34 cellular contexts compared by ENCODE assay signal in the genomic region with DNA sequence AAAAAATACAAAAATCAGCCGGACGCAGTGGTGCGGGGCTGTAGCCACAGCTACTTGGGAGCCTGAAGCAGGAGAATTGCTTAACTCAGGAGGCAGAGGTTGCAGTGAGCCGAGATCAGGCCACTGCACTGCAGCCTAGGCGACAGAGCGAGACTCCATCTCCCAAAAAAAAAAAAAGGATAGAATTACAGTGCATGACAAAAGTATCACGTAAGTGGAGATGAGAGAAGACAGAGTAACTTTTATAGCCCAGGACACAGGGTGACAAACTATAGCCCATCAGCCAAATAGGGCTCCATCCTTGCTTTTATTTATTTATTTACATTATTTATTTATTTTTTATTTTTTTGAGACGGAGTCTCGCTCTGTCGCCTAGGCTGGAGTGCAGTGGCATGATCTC.
"Had no signal": no experiment of that assay in that cellular context is flagged by ENCODE, and none has a peak within 500 bp of the region (broad histone marks: within the 10 kb centered on the region; RNA-seq: fewer than 3 reads in every experiment).

No MANE protein-coding gene starts in this region.

- H3K9me3 ChIP-seq: MG63 had no signal

- H3K4me3 ChIP-seq: MG63 had no signal

- H3K27me3 ChIP-seq: MG63 had no signal

- DNase-seq: Karpas-422, Kasumi-1, MG63, MM.1S, MV-4-11, NCI-H1048, NCI-H1092, NCI-H1092 treated with DMSO at 0.1 percent for 48 hours, NCI-H1105, NCI-H1105 treated with DMSO at 0.1 percent for 48 hours, NCI-H1417, NCI-H1417 treated with DMSO at 0.1 percent for 48 hours, NCI-H1436, NCI-H1436 treated with DMSO at 0.1 percent for 48 hours, NCI-H146, NCI-H1694, NCI-H1694 treated with DMSO at 0.1 percent for 48 hours, NCI-H187, NCI-H187 treated with DMSO at 0.1 percent for 48 hours, NCI-H1930, NCI-H2029, NCI-H2029 treated with DMSO at 0.1 percent for 48 hours, NCI-H2081, NCI-H2081 treated with DMSO at 0.1 percent for 48 hours, NCI-H2107, NCI-H2171, NCI-H2171 treated with DMSO at 0.1 percent for 48 hours, NCI-H2227 treated with DMSO at 0.1 percent for 48 hours, NCI-H226, NCI-H345, NCI-H446, NCI-H446 treated with DMSO at 0.1 percent for 48 hours, NCI-H510A, NCI-H510A treated with DMSO at 0.1 percent for 48 hours had no signal
